ENCODE assay signal across 20 cellular contexts in genomic region chr9:81824802-81825770, GRCh38.
DNase-seq lines count a peak whose midpoint lies in the region; FAIRE-seq and TF ChIP-seq lines count a peak whose summit lies in the region.
"Had no signal": no experiment of that assay in that cellular context is flagged by ENCODE, and none has a peak within 500 bp of the region (broad histone marks: within the 10 kb centered on the region; RNA-seq: fewer than 3 reads in every experiment).

No MANE protein-coding gene starts in this region.

- H3K9ac ChIP-seq in endothelial cell of umbilical vein (replicated peaks; ENCODE audit: extremely low read depth, insufficient read depth, low read length): no peak overlapping the region

- H3K9me3 Mint-ChIP-seq in neural crest cell (no peaks in the 10 kb centered on the region), chondrocyte (ENCODE audit: low read depth) (no peaks in the 10 kb centered on the region)
- H3K9me3 Mint-ChIP-seq: CD4-positive, alpha-beta T cell; T-helper 2 cell treated with Interferon-gamma antibody and Interleukin-4, amounts not matched to agents 5 μg/mL and 100 μg/mL, for 36 hours had no signal

- H3K27ac ChIP-seq in endothelial cell of umbilical vein (ENCODE audit: insufficient read depth, low read depth, low read length): no peak overlapping the region
- H3K27ac ChIP-seq: breast epithelium, thoracic aorta had no signal

- peak overlapping the region; percentile 81 for H3K27ac Mint-ChIP-seq in neural crest cell (ENCODE audit: unreplicated experiment)
- no peak overlapping the region for H3K27ac Mint-ChIP-seq in chondrocyte (ENCODE audit: unreplicated experiment)
- H3K27ac Mint-ChIP-seq: activated naive CD8-positive, alpha-beta T cell; CD4-positive, alpha-beta T cell; T-helper 2 cell treated with Interferon-gamma antibody and Interleukin-4, amounts not matched to agents 5 μg/mL and 100 μg/mL, for 36 hours had no signal

- no peak for TF ChIP-seq POLR2A in endothelial cell of umbilical vein (IDR thresholded peaks at IDR 0.05; ENCODE audit: low read depth, low read length)

- no peaks in the 10 kb centered on the region for H3K9me3 ChIP-seq in endothelial cell of umbilical vein (replicated peaks; ENCODE audit: control insufficient read depth, insufficient read depth, low read length)
- H3K9me3 ChIP-seq: breast epithelium, esophagus muscularis mucosa, thoracic aorta had no signal

- no TSS peak for BruUV-seq in endothelial cell of umbilical vein (replicated peaks; lab: Mats Ljungman, UMichigan)

- no peak overlapping the region for H3K4me3 ChIP-seq in endothelial cell of umbilical vein (replicated peaks in 1 of 3; ENCODE audit: insufficient read depth in 1 of 3, low read depth in 1 of 3, low read length in 3 of 3)
- H3K4me3 ChIP-seq: breast epithelium, esophagus muscularis mucosa, thoracic aorta had no signal

- H3K27me3 Mint-ChIP-seq in neural crest cell (ENCODE audit: low read depth): no peaks in the 10 kb centered on the region
- H3K27me3 Mint-ChIP-seq in chondrocyte (ENCODE audit: low read depth): no peaks in the 10 kb centered on the region
- H3K27me3 Mint-ChIP-seq: CD4-positive, alpha-beta T cell had no signal

- CTCF ChIA-PET in endothelial cell of umbilical vein (lab: Charles Lee): no interaction called here

- no peak overlapping the region for H2AFZ ChIP-seq in endothelial cell of umbilical vein (ENCODE audit: low read depth, low read length)

- H3K4me3 Mint-ChIP-seq in neural crest cell (no peak overlapping the region), chondrocyte (ENCODE audit: unreplicated experiment) (no peak overlapping the region)
- H3K4me3 Mint-ChIP-seq: activated naive CD8-positive, alpha-beta T cell; CD4-positive, alpha-beta T cell; T-helper 2 cell treated with Interferon-gamma antibody and Interleukin-4, amounts not matched to agents 5 μg/mL and 100 μg/mL, for 36 hours had no signal

- H3K79me2 ChIP-seq in endothelial cell of umbilical vein (ENCODE audit: control insufficient read depth, insufficient read depth, low read length): no peaks in the 10 kb centered on the region

- H4K20me1 ChIP-seq in endothelial cell of umbilical vein (replicated peaks; ENCODE audit: control insufficient read depth, extremely low read depth, insufficient read depth, low read length): no peaks in the 10 kb centered on the region

- intact Hi-C loops in endothelial cell of umbilical vein (cut with micrococcal nuclease): no loop called here

- no peaks in the 10 kb centered on the region for H3K9me1 ChIP-seq in endothelial cell of umbilical vein (replicated peaks; ENCODE audit: control insufficient read depth, extremely low read depth, insufficient read depth, low read length)

- H3K4me1 Mint-ChIP-seq in neural crest cell (peaks cover 70% of the 10 kb centered on the region), chondrocyte (ENCODE audit: low read depth) (peaks cover 25% of the 10 kb centered on the region)

- no peak for TF ChIP-seq CTCF in endothelial cell of umbilical vein (IDR thresholded peaks at IDR 0.05; ENCODE audit: extremely low read depth in 1 of 2, insufficient read depth in 1 of 2, low read depth in 1 of 2, low read length in 2 of 2)
- no peak for TF ChIP-seq CTCF in neural crest cell (conservative IDR thresholded peaks at IDR 0.05)
- no peak for TF ChIP-seq CTCF in chondrocyte (IDR thresholded peaks at IDR 0.05)

- dilution Hi-C loops in endothelial cell of umbilical vein (cut with MboI; ENCODE audit: extremely low pct_ligation_motif_present, low sequenced_read_pairs): no loop called here

- H3K36me3 Mint-ChIP-seq in neural crest cell (ENCODE audit: low read depth): no peaks in the 10 kb centered on the region
- no peaks in the 10 kb centered on the region for H3K36me3 Mint-ChIP-seq in chondrocyte (ENCODE audit: low read depth)
- H3K36me3 Mint-ChIP-seq: activated naive CD8-positive, alpha-beta T cell had no signal

- H3K4me1 ChIP-seq in endothelial cell of umbilical vein (ENCODE audit: control insufficient read depth, extremely low read depth, insufficient read depth, low read length): peaks cover 18% of the 10 kb centered on the region
- H3K4me1 ChIP-seq: breast epithelium had no signal

- DNase-seq in EL (peak; percentile 48), NCI-H226 (peak; percentile 47), endothelial cell of umbilical vein (ENCODE audit: low read depth, low spot score) (no peak), neural crest cell (ENCODE audit: low read depth, low spot score) (no peak), chondrocyte (ENCODE audit: low spot score) (no peak), MV-4-11 (lab: John Stamatoyannopoulos, UW) (no peak), activated gamma-delta T cell (lab: John Stamatoyannopoulos, UW) (no peak)
- DNase-seq in activated naive CD4-positive, alpha-beta T cell (lab: John Stamatoyannopoulos, UW): no peak
- DNase-seq: activated T-cell treated with anti-CD3 and anti-CD28 coated beads, Interleukin-2, amount 50 U/mL, for 48 hours; CD4-positive, alpha-beta T cell; left ventricle myocardium superior; NCI-H1436; NCI-H774; OCI-M1; right cardiac atrium had no signal

- no peak overlapping the region for H3K4me2 ChIP-seq in endothelial cell of umbilical vein (ENCODE audit: insufficient read depth, low read length)

- POLR2A ChIA-PET in endothelial cell of umbilical vein (lab: Charles Lee): no interaction called here

- FAIRE-seq in endothelial cell of umbilical vein (lab: Jason Lieb, UNC): no peak

- H3K36me3 ChIP-seq in endothelial cell of umbilical vein (ENCODE audit: control insufficient read depth in 2 of 2, extremely low read depth in 1 of 2, insufficient read depth in 2 of 2, low read length in 2 of 2): no peaks in the 10 kb centered on the region
- H3K36me3 ChIP-seq: breast epithelium, esophagus muscularis mucosa, thoracic aorta had no signal

- peaks cover 4 to 7% of the 10 kb centered on the region in 2 experiments for H3K27me3 ChIP-seq in endothelial cell of umbilical vein (ENCODE audit: control insufficient read depth in 2 of 2, insufficient read depth in 2 of 2, low read length in 2 of 2)
- H3K27me3 ChIP-seq: breast epithelium, esophagus muscularis mucosa had no signal

TF ChIP-seq in endothelial cell of umbilical vein, 7 proteins besides CTCF, POLR2A, EP300 and RAD21:
- TF ChIP-seq JUN (IDR thresholded peaks at IDR 0.05; ENCODE audit: borderline replicate concordance, insufficient read depth, insufficient read length, low read depth) (peak; percentile 7), EZH2 (IDR thresholded peaks at IDR 0.05; ENCODE audit: borderline replicate concordance, low read depth, low read length, severe bottlenecking) (no peak)

Comparison
In these comparisons a context has a peak if more than half of its experiments do, and no peak if none do; other contexts are left out.
1. DNase-seq: peak in EL (single experiment) and NCI-H226 (single experiment); none in endothelial cell of umbilical vein (single experiment), neural crest cell (single experiment), chondrocyte (single experiment), MV-4-11 (single experiment), activated gamma-delta T cell (single experiment) and activated naive CD4-positive, alpha-beta T cell (0 of 4).